Comparison of ENCODE assay signal across 16 cellular contexts in the genomic region with DNA sequence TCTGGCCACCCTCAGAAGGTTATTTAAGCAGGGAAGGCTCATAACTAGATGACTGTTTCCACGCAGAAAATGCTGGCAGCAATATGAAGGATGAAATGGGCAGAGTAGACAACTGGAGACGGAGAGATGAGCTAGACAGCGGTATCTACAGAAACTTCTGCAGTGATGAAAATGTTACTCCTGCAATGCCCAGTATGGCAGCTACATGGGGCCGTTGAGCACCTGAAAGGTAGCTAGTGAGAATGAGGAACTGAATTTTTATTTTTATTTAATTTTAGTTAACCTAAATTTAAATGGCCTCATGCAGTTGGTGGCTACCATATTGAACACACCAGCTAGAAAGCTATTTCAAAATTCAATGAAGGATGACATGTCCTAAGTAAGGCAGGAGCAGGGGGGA. TPM values are rescaled to one million over a fixed set of nuclear protein-coding genes. Genes with fewer than 3 reads are reported as not detected.
DNase-seq lines count a peak whose midpoint lies in the region; ATAC-seq, FAIRE-seq and TF ChIP-seq lines count a peak whose summit lies in the region.
"Had no signal": no experiment of that assay in that cellular context is flagged by ENCODE, and none has a peak within 500 bp of the region (broad histone marks: within the 10 kb centered on the region; RNA-seq: fewer than 3 reads in every experiment).

No MANE protein-coding gene starts in this region.

- no peak overlapping the region for H3K27ac ChIP-seq in Karpas-422 (ENCODE audit: low read length)
- H3K27ac ChIP-seq: ascending aorta, right lobe of liver, suprapubic skin had no signal

- H3K4me1 ChIP-seq in Karpas-422 (ENCODE audit: low read length), result no peaks in the 10 kb centered on the region
- H3K4me1 ChIP-seq in mucosa of descending colon (ENCODE audit: low read depth), result peaks cover 13% of the 10 kb centered on the region
- H3K4me1 ChIP-seq: ascending aorta, right lobe of liver had no signal

- no peak for FAIRE-seq in bronchial epithelial cell (lab: Jason Lieb, UNC)

- H3K4me3 ChIP-seq in GM06990 (replicated peaks; ENCODE audit: low read depth, low read length) (no peak overlapping the region), Karpas-422 (ENCODE audit: low read length) (no peak overlapping the region), bronchial epithelial cell (ENCODE audit: low read depth, low read length) (no peak overlapping the region), mucosa of descending colon (no peak overlapping the region)
- H3K4me3 ChIP-seq: ascending aorta, right lobe of liver, suprapubic skin had no signal

- ATAC-seq in mucosa of descending colon (peak; percentile 19), GM21367 (IDR thresholded peaks at IDR 0.05; ENCODE audit: unreplicated experiment) (no peak), HG03457 (IDR thresholded peaks at IDR 0.05; ENCODE audit: unreplicated experiment) (no peak), HG03095 (IDR thresholded peaks at IDR 0.05; ENCODE audit: unreplicated experiment) (no peak)
- ATAC-seq: natural killer cell treated with Interleukin-12 subunit alpha and Interleukin-12 subunit beta and Interleukin-15 and Interleukin-18, amount 100 ng/mL, for 72 hours; right lobe of liver had no signal

- H3K36me3 ChIP-seq in GM06990 (ENCODE audit: control insufficient read depth, insufficient read depth, low read length), result no peaks in the 10 kb centered on the region
- H3K36me3 ChIP-seq in Karpas-422 (ENCODE audit: insufficient read depth, low read length), result no peaks in the 10 kb centered on the region
- H3K36me3 ChIP-seq in bronchial epithelial cell (ENCODE audit: control insufficient read depth, insufficient read depth, low read length), result no peaks in the 10 kb centered on the region
- H3K36me3 ChIP-seq in mucosa of descending colon (ENCODE audit: low read depth), result no peaks in the 10 kb centered on the region
- H3K36me3 ChIP-seq: ascending aorta, right lobe of liver, suprapubic skin had no signal

- H3K4me2 ChIP-seq in Karpas-422 (ENCODE audit: low read depth, low read length, poor library complexity, severe bottlenecking), result no peak overlapping the region

- no peak overlapping the region for H2AFZ ChIP-seq in Karpas-422 (ENCODE audit: low read length)

- DNase-seq in GM06990 (ENCODE audit: extremely low read depth, insufficient read length), result no peak
- DNase-seq in Karpas-422, result peak; percentile 61
- no peak for DNase-seq in bronchial epithelial cell (ENCODE audit: low read depth)
- no peak for DNase-seq in mucosa of descending colon
- no peak for DNase-seq in activated CD8-positive, alpha-beta memory T cell treated with anti-CD3 and anti-CD28 coated beads, Interleukin-2, amount 50 U/mL, for 4 hours
- DNase-seq: DMS 273 treated with DMSO at 0.1 percent for 48 hours, foreskin melanocyte, NCI-H82, right lobe of liver, T-helper 1 cell had no signal

- no peaks in the 10 kb centered on the region for H3K9me2 ChIP-seq in Karpas-422 (replicated peaks; ENCODE audit: insufficient read depth, low read length)

- H3K79me2 ChIP-seq in Karpas-422 (ENCODE audit: low read length), result no peaks in the 10 kb centered on the region

- H3K9me3 ChIP-seq in Karpas-422 (ENCODE audit: low read length) (no peaks in the 10 kb centered on the region), mucosa of descending colon (no peaks in the 10 kb centered on the region)
- H3K9me3 ChIP-seq: ascending aorta, right lobe of liver, suprapubic skin had no signal

- no peaks in the 10 kb centered on the region for H4K20me1 ChIP-seq in Karpas-422 (ENCODE audit: insufficient read depth, low read depth, low read length)

- no peaks in the 10 kb centered on the region for H3K27me3 ChIP-seq in GM06990 (replicated peaks; ENCODE audit: control insufficient read depth, insufficient read depth, low read length)
- 0 out of 2 replicates have a peak, but pooled peaks cover 2% of the 10 kb centered on the region for H3K27me3 ChIP-seq in Karpas-422 (ENCODE audit: low read length)
- H3K27me3 ChIP-seq in bronchial epithelial cell (ENCODE audit: control insufficient read depth, insufficient read depth, low read length), result no peaks in the 10 kb centered on the region
- H3K27me3 ChIP-seq: ascending aorta, right lobe of liver, suprapubic skin had no signal

- intact Hi-C loops in mucosa of descending colon (cut with DNase I, micrococcal nuclease), result no loop called here

- no peak overlapping the region for H3K9ac ChIP-seq in Karpas-422 (ENCODE audit: low read length)

- peak; percentile 15 for TF ChIP-seq CTCF in GM06990 (IDR thresholded peaks at IDR 0.05; ENCODE audit: insufficient read depth, low read length, poor library complexity, severe bottlenecking)
- peak; percentile 23 for TF ChIP-seq CTCF in bronchial epithelial cell (IDR thresholded peaks at IDR 0.05; ENCODE audit: insufficient read depth, low read length, severe bottlenecking)
- TF ChIP-seq CTCF in mucosa of descending colon (IDR thresholded peaks at IDR 0.05), result no peak

RNA-seq across cellular contexts. Expression of a gene that starts 27.3 kb away (rescaled TPM):
- 0.04 TPM in 1 of 2 replicates, not detected in the other for total RNA-seq in Karpas-422 (2014; rRNA removed; shearing (Covaris generic); ENCODE audit: low replicate concordance)
- total RNA-seq in bronchial epithelial cell, result 16.6 and 35.7 TPM in 2 replicates
- 10 to 100 TPM; 78.7 to 94.4 (median 79.0) TPM for total RNA-seq in mucosa of descending colon

Comparison
In these comparisons a context has a peak if more than half of its experiments do, and no peak if none do; other contexts are left out.
1. RNA of a gene that starts 27.3 kb away (total RNA-seq): 78.7 to 94.4 TPM in mucosa of descending colon and 16.6 to 35.7 TPM in bronchial epithelial cell; 0.04 TPM in Karpas-422; every median in the first group is over 10 times any median in the second.